In genomic region chr20:33298391-33298790, GRCh38 we compare ENCODE assay signal across 17 cellular contexts. TPM values are rescaled to one million over a fixed set of nuclear protein-coding genes. Genes with fewer than 3 reads are reported as not detected.
DNase-seq lines count a peak whose midpoint lies in the region; ATAC-seq and TF ChIP-seq lines count a peak whose summit lies in the region.
"Had no signal": no experiment of that assay in that cellular context is flagged by ENCODE, and none has a peak within 500 bp of the region (broad histone marks: within the 10 kb centered on the region; RNA-seq: fewer than 3 reads in every experiment).

No MANE protein-coding gene starts in this region.

- H3K36me3 Mint-ChIP-seq in WTC11: no peaks in the 10 kb centered on the region
- H3K36me3 Mint-ChIP-seq: T-cell had no signal

- peaks cover 8% of the 10 kb centered on the region for H3K27me3 ChIP-seq in GM23248 (replicated peaks; ENCODE audit: insufficient read depth)
- peaks cover 0 to 28% (median 0%) of the 10 kb centered on the region in 4 donors for H3K27me3 ChIP-seq in esophagus muscularis mucosa

- H3K9me2 ChIP-seq in GM23248 (ENCODE audit: insufficient read depth): no peaks in the 10 kb centered on the region

- peaks cover 6% of the 10 kb centered on the region; the same call in 1 of the 2 replicates for H3K4me1 ChIP-seq in GM23248 (ENCODE audit: insufficient read depth)
- H3K4me1 ChIP-seq in esophagus muscularis mucosa: peaks cover 0 to 6% (median 5%) of the 10 kb centered on the region in 4 donors
- H3K4me1 ChIP-seq: SJCRH30 had no signal

- no peaks in the 10 kb centered on the region for H3K9me3 ChIP-seq in GM23248 (ENCODE audit: low read depth)
- no peaks in the 10 kb centered on the region for H3K9me3 ChIP-seq in esophagus muscularis mucosa
- H3K9me3 ChIP-seq: SJCRH30 had no signal

- no peaks in the 10 kb centered on the region for H3K79me2 ChIP-seq in GM23248 (ENCODE audit: insufficient read depth)

- peaks cover 22% of the 10 kb centered on the region; the same call in 1 of the 2 replicates for H3F3A ChIP-seq in GM23248 (ENCODE audit: insufficient read depth)

- POLR2A ChIA-PET in WTC11 (lab: Charles Lee): no interaction called here

- peaks cover 7% of the 10 kb centered on the region; the same call in 1 of the 2 replicates for H3K4me1 Mint-ChIP-seq in WTC11
- H3K4me1 Mint-ChIP-seq: T-cell had no signal

- ATAC-seq in WTC11 (peak; percentile 30), HG02678 (IDR thresholded peaks at IDR 0.05; ENCODE audit: unreplicated experiment) (no peak)

- no peak overlapping the region for H3K9ac ChIP-seq in GM23248
- H3K9ac ChIP-seq: KMS-11 had no signal

- H3K4me3 ChIP-seq in GM23248 (no peak overlapping the region), esophagus muscularis mucosa (no peak overlapping the region)
- H3K4me3 ChIP-seq: SJCRH30 had no signal

- H3K4me2 ChIP-seq in GM23248 (ENCODE audit: unreplicated experiment): no peak overlapping the region
- H3K4me2 ChIP-seq: KMS-11 had no signal

- no peaks in the 10 kb centered on the region for H3K9me3 Mint-ChIP-seq in WTC11
- H3K9me3 Mint-ChIP-seq: T-cell had no signal

- TF ChIP-seq CTCF in WTC11 (IDR thresholded peaks at IDR 0.05) (no peak), esophagus muscularis mucosa (IDR thresholded peaks at IDR 0.05) (no peak)

- TF ChIP-seq EP300 in esophagus muscularis mucosa (IDR thresholded peaks at IDR 0.05): no peak

- DNase-seq in NCI-H2171 treated with DMSO at 0.1 percent for 48 hours (lab: John Stamatoyannopoulos, UW) (peak; percentile 47), NCI-H2171 (lab: John Stamatoyannopoulos, UW) (no peak), GM23248 (peak; percentile 23), NCI-H146 treated with DMSO at 0.1 percent for 48 hours (lab: John Stamatoyannopoulos, UW; ENCODE audit: unreplicated experiment) (peak; percentile 69), WTC11 (ENCODE audit: low spot score) (no peak), esophagus muscularis mucosa (ENCODE audit: extremely low spot score) (no peak), midbrain (lab: John Stamatoyannopoulos, UW) (no peak)
- DNase-seq: NCI-H2081 treated with DMSO at 0.1 percent for 48 hours had no signal

- in situ Hi-C loops in GM23248 (cut with MboI): no loop called here

- 0 out of 2 replicates have a peak, but pooled peaks cover 3% of the 10 kb centered on the region for H3K27me3 Mint-ChIP-seq in WTC11 (ENCODE audit: low read depth)

- H3K27ac ChIP-seq in GM23248: no peak overlapping the region
- no peak overlapping the region for H3K27ac ChIP-seq in esophagus muscularis mucosa (replicated peaks in 1 of 4)
- H3K27ac ChIP-seq: KMS-11, RWPE1, SJCRH30 had no signal

- TF ChIP-seq POLR2A in esophagus muscularis mucosa (IDR thresholded peaks at IDR 0.05; ENCODE audit: low read depth): no peak

- WGBS in GM23248 (ENCODE audit: low coverage in 1 of 2, low lambda C conversion rate in 2 of 2, missing lambda C conversion rate in 2 of 2), 2 experiments: 73 to 75% methylated on average over 11 of the region's 11 CpGs
- 81% methylated on average over 11 of the region's 11 CpGs for WGBS in esophagus muscularis mucosa

- no peak overlapping the region for H2AFZ ChIP-seq in GM23248

- intact Hi-C loops in esophagus muscularis mucosa (cut with DNase I): loop anchor here (2.0 to 5.0 kb wide), 2 partner anchors 396 to 511 kb away; no protein-coding TSS in a partner anchor

- no peak overlapping the region for H3K27ac Mint-ChIP-seq in WTC11
- H3K27ac Mint-ChIP-seq: HFFc6, T-cell had no signal

- H4K20me1 ChIP-seq in GM23248 (ENCODE audit: insufficient read depth): no peaks in the 10 kb centered on the region

- CTCF ChIA-PET in WTC11 (lab: Charles Lee): interaction anchor here (0.5 to 3.4 kb wide), 17 partner anchors 12 to 369 kb away, joined by 3 to 33 read pairs (median 4); partner anchors contain the start of gene ACTL10

- no peak overlapping the region for H3K4me3 Mint-ChIP-seq in WTC11
- H3K4me3 Mint-ChIP-seq: HFFc6, T-cell had no signal

- no peaks in the 10 kb centered on the region for H3K36me3 ChIP-seq in GM23248 (ENCODE audit: low read depth)
- H3K36me3 ChIP-seq in esophagus muscularis mucosa: no peaks in the 10 kb centered on the region
- H3K36me3 ChIP-seq: SJCRH30 had no signal

TF ChIP-seq in WTC11, 78 proteins besides CTCF, POLR2A, EP300 and RAD21:
- TF ChIP-seq PREB (CRISPR knock-in tag; IDR thresholded peaks at IDR 0.05; ENCODE audit: borderline replicate concordance) (no peak), ATF3 (CRISPR knock-in tag; conservative IDR thresholded peaks at IDR 0.05) (no peak), SMAD4 (CRISPR knock-in tag; IDR thresholded peaks at IDR 0.05) (no peak), ZNF512 (CRISPR knock-in tag; IDR thresholded peaks at IDR 0.05; ENCODE audit: borderline replicate concordance) (no peak), GTF2I (CRISPR knock-in tag; conservative IDR thresholded peaks at IDR 0.05) (no peak), HMGA2 (CRISPR knock-in tag; IDR thresholded peaks at IDR 0.05) (no peak), FOXP1 (CRISPR knock-in tag; IDR thresholded peaks at IDR 0.05; ENCODE audit: borderline replicate concordance) (no peak), RORB (CRISPR knock-in tag; IDR thresholded peaks at IDR 0.05) (no peak), ZNF138 (CRISPR knock-in tag; conservative IDR thresholded peaks at IDR 0.05) (no peak), NFYB (CRISPR knock-in tag; conservative IDR thresholded peaks at IDR 0.05; ENCODE audit: low read depth) (no peak), ZNF121 (CRISPR knock-in tag; IDR thresholded peaks at IDR 0.05) (no peak), ELF4 (CRISPR knock-in tag; IDR thresholded peaks at IDR 0.05; ENCODE audit: low read depth) (no peak), ETV6 (CRISPR knock-in tag; IDR thresholded peaks at IDR 0.05) (no peak), ZNF396 (CRISPR knock-in tag; IDR thresholded peaks at IDR 0.05; ENCODE audit: borderline replicate concordance) (no peak), CREM (CRISPR knock-in tag; IDR thresholded peaks at IDR 0.05) (no peak), TCF7 (CRISPR knock-in tag; IDR thresholded peaks at IDR 0.05; ENCODE audit: low read depth) (no peak)
- TF ChIP-seq, protein P1, sequence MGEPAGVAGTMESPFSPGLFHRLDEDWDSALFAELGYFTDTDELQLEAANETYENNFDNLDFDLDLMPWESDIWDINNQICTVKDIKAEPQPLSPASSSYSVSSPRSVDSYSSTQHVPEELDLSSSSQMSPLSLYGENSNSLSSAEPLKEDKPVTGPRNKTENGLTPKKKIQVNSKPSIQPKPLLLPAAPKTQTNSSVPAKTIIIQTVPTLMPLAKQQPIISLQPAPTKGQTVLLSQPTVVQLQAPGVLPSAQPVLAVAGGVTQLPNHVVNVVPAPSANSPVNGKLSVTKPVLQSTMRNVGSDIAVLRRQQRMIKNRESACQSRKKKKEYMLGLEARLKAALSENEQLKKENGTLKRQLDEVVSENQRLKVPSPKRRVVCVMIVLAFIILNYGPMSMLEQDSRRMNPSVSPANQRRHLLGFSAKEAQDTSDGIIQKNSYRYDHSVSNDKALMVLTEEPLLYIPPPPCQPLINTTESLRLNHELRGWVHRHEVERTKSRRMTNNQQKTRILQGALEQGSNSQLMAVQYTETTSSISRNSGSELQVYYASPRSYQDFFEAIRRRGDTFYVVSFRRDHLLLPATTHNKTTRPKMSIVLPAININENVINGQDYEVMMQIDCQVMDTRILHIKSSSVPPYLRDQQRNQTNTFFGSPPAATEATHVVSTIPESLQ (CRISPR knock-in tag; IDR thresholded peaks at IDR 0.05): no peak
- TF ChIP-seq, protein P2, sequence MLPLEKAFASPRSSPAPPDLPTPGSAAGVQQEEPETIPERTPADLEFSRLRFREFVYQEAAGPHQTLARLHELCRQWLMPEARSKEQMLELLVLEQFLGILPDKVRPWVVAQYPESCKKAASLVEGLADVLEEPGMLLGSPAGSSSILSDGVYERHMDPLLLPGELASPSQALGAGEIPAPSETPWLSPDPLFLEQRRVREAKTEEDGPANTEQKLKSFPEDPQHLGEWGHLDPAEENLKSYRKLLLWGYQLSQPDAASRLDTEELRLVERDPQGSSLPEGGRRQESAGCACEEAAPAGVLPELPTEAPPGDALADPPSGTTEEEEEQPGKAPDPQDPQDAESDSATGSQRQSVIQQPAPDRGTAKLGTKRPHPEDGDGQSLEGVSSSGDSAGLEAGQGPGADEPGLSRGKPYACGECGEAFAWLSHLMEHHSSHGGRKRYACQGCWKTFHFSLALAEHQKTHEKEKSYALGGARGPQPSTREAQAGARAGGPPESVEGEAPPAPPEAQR (CRISPR knock-in tag; IDR thresholded peaks at IDR 0.05): no peak

RNA-seq across cellular contexts. Expression of gene BPIFB1, which starts 15.4 kb away (rescaled TPM):
- total RNA-seq in GM23248 (2014; rRNA removed; shearing (Covaris generic)): not detected in 2 replicates
- polyA plus RNA-seq in GM23248 (2016; fragmentation: Nextera tagmentation; extraction: Ambion mirVana): not detected in 2 replicates
- total RNA-seq in WTC11 (2021) (0.09 to 0.11 TPM in 2 of 3 replicates, not detected in the other), esophagus muscularis mucosa (not detected)
- total RNA-seq: A673, HFFc6, MCF 10A, NCI-H460, SJCRH30 had no signal

Comparison
In these comparisons a context has a peak if more than half of its experiments do, and no peak if none do; other contexts are left out.
1. DNase-seq: peak in NCI-H2171 treated with DMSO at 0.1 percent for 48 hours (single experiment), GM23248 (single experiment) and NCI-H146 treated with DMSO at 0.1 percent for 48 hours (single experiment); none in NCI-H2171 (single experiment), WTC11 (single experiment), esophagus muscularis mucosa (single experiment) and midbrain (single experiment).